15 cellular contexts compared by ENCODE assay signal in the genomic region with DNA sequence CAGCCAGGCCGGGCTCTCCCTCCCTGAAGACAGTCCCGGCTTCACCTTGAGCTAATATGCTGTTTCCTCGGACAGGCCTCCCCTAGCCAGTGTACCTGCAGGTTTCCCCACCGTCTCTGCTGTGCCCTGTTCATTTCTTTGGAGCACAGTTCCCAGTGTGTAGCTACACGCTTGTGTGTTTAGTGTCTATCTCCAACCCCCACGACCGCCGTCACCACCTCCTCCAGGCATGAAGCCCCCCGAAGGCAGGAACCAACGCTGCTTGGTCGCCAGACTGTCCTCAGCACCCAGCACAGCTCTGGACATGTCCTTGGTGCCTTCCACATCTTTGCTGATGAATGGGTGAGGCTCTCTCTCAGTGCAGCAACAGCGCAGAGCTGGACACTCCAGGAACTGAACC. TPM values are rescaled to one million over a fixed set of nuclear protein-coding genes. Genes with fewer than 3 reads are reported as not detected.
"Had no signal": no experiment of that assay in that cellular context is flagged by ENCODE, and none has a peak within 500 bp of the region (broad histone marks: within the 10 kb centered on the region; RNA-seq: fewer than 3 reads in every experiment).

No MANE protein-coding gene starts in this region.

- H3K9me3 ChIP-seq: gastroesophageal sphincter, heart right ventricle, left ventricle myocardium inferior, mucosa of descending colon, testis, upper lobe of right lung had no signal

- H3K9ac ChIP-seq: neural progenitor cell had no signal

- H2AFZ ChIP-seq: neural progenitor cell had no signal

- H3K36me3 ChIP-seq: gastroesophageal sphincter, heart right ventricle, left ventricle myocardium inferior, neural progenitor cell, upper lobe of right lung had no signal

- H3K9me3 Mint-ChIP-seq: activated CD4-positive, alpha-beta T cell treated with anti-CD3 and anti-CD28 coated beads, Interleukin-2, amount 10 ng/mL, durations not matched to agents 7 days and 5 days; activated naive CD4-positive, alpha-beta T cell treated with anti-CD3 and anti-CD28 coated beads for 36 hours; activated T-cell treated with anti-CD3 and anti-CD28 coated beads, Interleukin-2, amount 50 U/mL, for 4 hours; immature natural killer cell; stimulated activated effector memory CD8-positive, alpha-beta T cell treated with anti-CD3 and anti-CD28 coated beads, Interleukin-12 subunit alpha, Interleukin-12 subunit beta, amount 100 ng/mL, for 72 hours had no signal

- H3K4me1 Mint-ChIP-seq: stimulated activated effector memory CD8-positive, alpha-beta T cell treated with anti-CD3 and anti-CD28 coated beads, Interleukin-12 subunit alpha, Interleukin-12 subunit beta, amount 100 ng/mL, for 72 hours had no signal

- H3K27me3 ChIP-seq: gastroesophageal sphincter, testis, upper lobe of right lung had no signal

- H3K27ac Mint-ChIP-seq: activated CD4-positive, alpha-beta T cell treated with anti-CD3 and anti-CD28 coated beads, Interleukin-2, amount 10 ng/mL, durations not matched to agents 7 days and 5 days; activated naive CD4-positive, alpha-beta T cell treated with anti-CD3 and anti-CD28 coated beads for 36 hours; immature natural killer cell; naive B cell; stimulated activated effector memory CD8-positive, alpha-beta T cell treated with anti-CD3 and anti-CD28 coated beads, Interleukin-12 subunit alpha, Interleukin-12 subunit beta, amount 100 ng/mL, for 72 hours had no signal

- H3K27ac ChIP-seq: gastroesophageal sphincter, heart right ventricle, left ventricle myocardium inferior, neural progenitor cell, testis, upper lobe of right lung had no signal

- H3K4me1 ChIP-seq: neural progenitor cell had no signal

- DNase-seq: cortex of kidney, left ventricle myocardium inferior had no signal

- H3K36me3 Mint-ChIP-seq: immature natural killer cell, naive B cell had no signal

- H3K4me3 Mint-ChIP-seq: activated CD4-positive, alpha-beta T cell treated with anti-CD3 and anti-CD28 coated beads, Interleukin-2, amount 10 ng/mL, durations not matched to agents 7 days and 5 days; activated naive CD4-positive, alpha-beta T cell treated with anti-CD3 and anti-CD28 coated beads for 36 hours; activated T-cell treated with anti-CD3 and anti-CD28 coated beads, Interleukin-2, amount 50 U/mL, for 4 hours; immature natural killer cell; stimulated activated effector memory CD8-positive, alpha-beta T cell treated with anti-CD3 and anti-CD28 coated beads, Interleukin-12 subunit alpha, Interleukin-12 subunit beta, amount 100 ng/mL, for 72 hours had no signal

- H3K4me3 ChIP-seq: gastroesophageal sphincter, heart right ventricle, left ventricle myocardium inferior, mucosa of descending colon, neural progenitor cell, smooth muscle cell, testis, upper lobe of right lung had no signal

- H3K4me2 ChIP-seq: neural progenitor cell, smooth muscle cell had no signal

RNA-seq across cellular contexts. Expression of gene PLEKHG6, which starts 26.2 kb away (rescaled TPM):
- total RNA-seq: activated CD4-positive, alpha-beta T cell treated with anti-CD3 and anti-CD28 coated beads, Interleukin-2, amount 10 ng/mL, durations not matched to agents 7 days and 5 days; activated naive CD4-positive, alpha-beta T cell treated with anti-CD3 and anti-CD28 coated beads for 36 hours; activated T-cell treated with anti-CD3 and anti-CD28 coated beads, Interleukin-2, amount 50 U/mL, for 4 hours had no signal
